29 cellular contexts compared by ENCODE assay signal in genomic region chr3:17967111-17967510, GRCh38.
DNase-seq lines count a peak whose midpoint lies in the region; ATAC-seq and TF ChIP-seq lines count a peak whose summit lies in the region.
"Had no signal": no experiment of that assay in that cellular context is flagged by ENCODE, and none has a peak within 500 bp of the region (broad histone marks: within the 10 kb centered on the region; RNA-seq: fewer than 3 reads in every experiment).

No MANE protein-coding gene starts in this region.

- in situ Hi-C loops in G401 (cut with HindIII; ENCODE audit: low sequenced_read_pairs), result no loop called here

- H3K79me2 ChIP-seq in PC-9 (ENCODE audit: low read depth), result no peaks in the 10 kb centered on the region

- DNase-seq in G401 (ENCODE audit: low spot score) (peak; percentile 72), anterior cingulate cortex (lab: John Stamatoyannopoulos, UW) (peak in 52 of 58 donors; percentile 12 to 87 (median 64)), inferior parietal cortex (ENCODE audit: extremely low spot score) (peak; percentile 75), putamen (ENCODE audit: low spot score) (peak; percentile 91), adrenal gland (no peak), PC-9 (no peak)
- DNase-seq in naive thymus-derived CD8-positive, alpha-beta T cell, result no peak
- DNase-seq: activated CD4-positive, alpha-beta T cell treated with anti-CD3 and anti-CD28 coated beads for 4 hours; activated CD8-positive, alpha-beta memory T cell treated with anti-CD3 and anti-CD28 coated beads for 24 hours; activated effector memory CD4-positive, alpha-beta T cell treated with anti-CD3 and anti-CD28 coated beads, Interleukin-2, amount 50 U/mL, for 16 hours; activated naive CD8-positive, alpha-beta T cell treated with anti-CD3 and anti-CD28 coated beads, Interleukin-2, amount 10 ng/mL, durations not matched to agents 7 days and 5 days; Calu3; heart left ventricle; left cardiac atrium; mesenchymal stem cell; naive thymus-derived CD4-positive, alpha-beta T cell; NCI-H1092; NCI-H187; NCI-H2171; NCI-H510A; retina; stimulated activated CD4-positive, alpha-beta T cell treated with anti-CD3 and anti-CD28 coated beads, Interleukin-1b, Interleukin-23, amount 100 ng/mL, for 48 hours had no signal

- H3K27ac Mint-ChIP-seq in naive thymus-derived CD8-positive, alpha-beta T cell, result no peak overlapping the region
- H3K27ac Mint-ChIP-seq: activated naive CD8-positive, alpha-beta T cell treated with anti-CD3 and anti-CD28 coated beads, Interleukin-2, amount 10 ng/mL, durations not matched to agents 7 days and 5 days; CD14-positive monocyte; GM23338; naive thymus-derived CD4-positive, alpha-beta T cell; type B pancreatic cell had no signal

- TF ChIP-seq POLR2A in adrenal gland (IDR thresholded peaks at IDR 0.05), result no peak

- POLR2A ChIA-PET in naive thymus-derived CD8-positive, alpha-beta T cell (lab: Charles Lee), result no interaction called here
- POLR2A ChIA-PET in PC-9 (lab: Charles Lee; ENCODE audit: unreplicated experiment), result no interaction called here

- no peak overlapping the region for H3K4me2 ChIP-seq in PC-9
- H3K4me2 ChIP-seq: GM23338, smooth muscle cell had no signal

- WGBS in adrenal gland, 4 donors, result 70 to 83% (median 77%) methylated on average over 4 to 5 of the region's 5 CpGs

- H3K4me3 Mint-ChIP-seq in naive thymus-derived CD8-positive, alpha-beta T cell, result no peak overlapping the region
- H3K4me3 Mint-ChIP-seq: activated naive CD8-positive, alpha-beta T cell treated with anti-CD3 and anti-CD28 coated beads, Interleukin-2, amount 10 ng/mL, durations not matched to agents 7 days and 5 days; CD14-positive monocyte; GM23338; naive thymus-derived CD4-positive, alpha-beta T cell; type B pancreatic cell had no signal

- no peaks in the 10 kb centered on the region for H3K36me3 Mint-ChIP-seq in naive thymus-derived CD8-positive, alpha-beta T cell
- H3K36me3 Mint-ChIP-seq: CD14-positive monocyte, type B pancreatic cell had no signal

- H3K4me3 ChIP-seq in adrenal gland (no peak overlapping the region), PC-9 (no peak overlapping the region)
- H3K4me3 ChIP-seq: GM12878, GM23338, heart left ventricle, smooth muscle cell had no signal

- CTCF ChIA-PET in PC-9 (lab: Charles Lee), result no interaction called here

- H3K4me1 ChIP-seq in adrenal gland (replicated peaks in 1 of 2), result no peaks in the 10 kb centered on the region
- H3K4me1 ChIP-seq in PC-9 (replicated peaks; ENCODE audit: insufficient read depth), result no peaks in the 10 kb centered on the region
- H3K4me1 ChIP-seq: heart left ventricle had no signal

- no peaks in the 10 kb centered on the region for H4K20me1 ChIP-seq in PC-9 (ENCODE audit: insufficient read depth)

- no peaks in the 10 kb centered on the region for H3K9me3 ChIP-seq in adrenal gland (replicated peaks in 1 of 3)
- H3K9me3 ChIP-seq in PC-9 (ENCODE audit: insufficient read depth, low read depth), result no peaks in the 10 kb centered on the region; the same call in 1 of the 2 replicates
- H3K9me3 ChIP-seq: heart left ventricle had no signal

- H3K27me3 ChIP-seq in adrenal gland (no peaks in the 10 kb centered on the region), PC-9 (ENCODE audit: insufficient read depth, low read depth) (no peaks in the 10 kb centered on the region)

- TF ChIP-seq CTCF in adrenal gland (IDR thresholded peaks at IDR 0.05) (no peak), PC-9 (conservative IDR thresholded peaks at IDR 0.05) (no peak)

- no TSS peak for BruUV-seq in PC-9 (replicated peaks; lab: Mats Ljungman, UMichigan)

- H3K27me3 Mint-ChIP-seq in naive thymus-derived CD8-positive, alpha-beta T cell, result peaks cover 0 to 6% (median 3%) of the 10 kb centered on the region in 5 donors
- H3K27me3 Mint-ChIP-seq: type B pancreatic cell had no signal

- H3K36me3 ChIP-seq in adrenal gland (replicated peaks in 1 of 2) (no peaks in the 10 kb centered on the region), PC-9 (ENCODE audit: low read depth) (no peaks in the 10 kb centered on the region)
- H3K36me3 ChIP-seq: heart left ventricle had no signal

- no peaks in the 10 kb centered on the region for H3K9me3 Mint-ChIP-seq in naive thymus-derived CD8-positive, alpha-beta T cell
- H3K9me3 Mint-ChIP-seq: GM23338, type B pancreatic cell had no signal

- H2AFZ ChIP-seq in PC-9, result no peak overlapping the region
- H2AFZ ChIP-seq: GM23338 had no signal

- no peaks in the 10 kb centered on the region for H3K9me2 ChIP-seq in PC-9 (ENCODE audit: insufficient read depth)

- H3K4me1 Mint-ChIP-seq in naive thymus-derived CD8-positive, alpha-beta T cell, result peaks cover 0 to 6% (median 4%) of the 10 kb centered on the region in 4 donors
- H3K4me1 Mint-ChIP-seq: CD14-positive monocyte had no signal

- ATAC-seq in naive thymus-derived CD8-positive, alpha-beta T cell, result no peak
- ATAC-seq: GM12878; heart left ventricle; HepG2; left cardiac atrium; naive thymus-derived CD4-positive, alpha-beta T cell had no signal

- H3K27ac ChIP-seq in adrenal gland, result no peak overlapping the region
- H3K27ac ChIP-seq in PC-9, result no peak overlapping the region
- H3K27ac ChIP-seq: epithelial cell of prostate, heart left ventricle had no signal

- intact Hi-C loops in adrenal gland (cut with DNase I), result no loop called here
- intact Hi-C loops in PC-9 (cut with micrococcal nuclease; ENCODE audit: unreplicated experiment), result no loop called here

- 0 out of 2 replicates have a peak, but pooled peaks cover 3% of the 10 kb centered on the region for H3F3A ChIP-seq in PC-9 (ENCODE audit: insufficient read depth, low read depth)

Comparison
In these comparisons a context has a peak if more than half of its experiments do, and no peak if none do; other contexts are left out.
1. DNase-seq: peak in G401 (single experiment), anterior cingulate cortex (52 of 58), inferior parietal cortex (single experiment) and putamen (single experiment); none in adrenal gland (0 of 7), naive thymus-derived CD8-positive, alpha-beta T cell (0 of 10) and PC-9 (0 of 2).